In genomic region chr16:3282103-3282746, GRCh38 we compare ENCODE assay signal across 8 cellular contexts. TPM values are rescaled to one million over a fixed set of nuclear protein-coding genes. Genes with fewer than 3 reads are reported as not detected.
DNase-seq lines count a peak whose midpoint lies in the region; ATAC-seq and TF ChIP-seq lines count a peak whose summit lies in the region.

No MANE protein-coding gene starts in this region.

- H3K4me1 Mint-ChIP-seq in stimulated activated effector memory CD8-positive, alpha-beta T cell treated with anti-CD3 and anti-CD28 coated beads, Interleukin-12 subunit alpha, Interleukin-12 subunit beta, amount 100 ng/mL, for 72 hours = peaks cover 23% of the 10 kb centered on the region

- intact Hi-C loops in adrenal gland (cut with DNase I) = no loop called here

- H3K36me3 Mint-ChIP-seq in stimulated activated effector memory CD8-positive, alpha-beta T cell treated with anti-CD3 and anti-CD28 coated beads, Interleukin-12 subunit alpha, Interleukin-12 subunit beta, amount 100 ng/mL, for 72 hours = peaks cover 48% of the 10 kb centered on the region

- ATAC-seq in GM19023 (IDR thresholded peaks at IDR 0.05; ENCODE audit: unreplicated experiment) = peak; percentile 33
- ATAC-seq in HG03103 (IDR thresholded peaks at IDR 0.05; ENCODE audit: low read depth, unreplicated experiment) = peak; percentile 29
- peak; percentile 54 for ATAC-seq in stimulated activated effector memory CD8-positive, alpha-beta T cell treated with anti-CD3 and anti-CD28 coated beads, Interleukin-12 subunit alpha, Interleukin-12 subunit beta, amount 100 ng/mL, for 72 hours

- 10 to 22% (median 17%) methylated on average over 15 to 30 of the region's 30 CpGs for WGBS in adrenal gland, 4 donors

- H3K4me3 ChIP-seq in adrenal gland = peak overlapping the region; percentile 6 to 86 (median 82)

- peak overlapping the region; percentile 95 for H3K27ac Mint-ChIP-seq in stimulated activated effector memory CD8-positive, alpha-beta T cell treated with anti-CD3 and anti-CD28 coated beads, Interleukin-12 subunit alpha, Interleukin-12 subunit beta, amount 100 ng/mL, for 72 hours

- no peaks in the 10 kb centered on the region for H3K27me3 ChIP-seq in adrenal gland

- H3K4me3 Mint-ChIP-seq in stimulated activated effector memory CD8-positive, alpha-beta T cell treated with anti-CD3 and anti-CD28 coated beads, Interleukin-12 subunit alpha, Interleukin-12 subunit beta, amount 100 ng/mL, for 72 hours = peak overlapping the region; percentile 84

- peak overlapping the region; percentile 92 for H3K27ac ChIP-seq in C4-2B
- peak overlapping the region; percentile 90 to 99 (median 98) for H3K27ac ChIP-seq in adrenal gland

- peak; percentile 68 to 84 for DNase-seq in NCI-H526 (lab: John Stamatoyannopoulos, UW)
- DNase-seq in adrenal gland = no peak
- peak; percentile 78 for DNase-seq in iPS-NIHi11 (ENCODE audit: low spot score)
- DNase-seq in stimulated activated effector memory CD8-positive, alpha-beta T cell treated with anti-CD3 and anti-CD28 coated beads, Interleukin-12 subunit alpha, Interleukin-12 subunit beta, amount 100 ng/mL, for 72 hours (ENCODE audit: low spot score in 2 of 2) = no peak
- no peak for DNase-seq in AG08395 (ENCODE audit: low spot score)

- TF ChIP-seq CTCF in C4-2B (conservative IDR thresholded peaks at IDR 0.05) (no peak), adrenal gland (IDR thresholded peaks at IDR 0.05) (no peak)

- no peak for TF ChIP-seq POLR2A in adrenal gland (IDR thresholded peaks at IDR 0.05)

- no peaks in the 10 kb centered on the region for H3K9me3 ChIP-seq in adrenal gland (replicated peaks in 1 of 3)

- H3K9me3 Mint-ChIP-seq in stimulated activated effector memory CD8-positive, alpha-beta T cell treated with anti-CD3 and anti-CD28 coated beads, Interleukin-12 subunit alpha, Interleukin-12 subunit beta, amount 100 ng/mL, for 72 hours = no peaks in the 10 kb centered on the region

- peaks cover 11 to 22% of the 10 kb centered on the region in 2 donors for H3K4me1 ChIP-seq in adrenal gland (replicated peaks in 1 of 2)

- H3K36me3 ChIP-seq in adrenal gland (replicated peaks in 1 of 2) = peaks cover 0 to 16% of the 10 kb centered on the region in 2 donors

RNA-seq across cellular contexts. Expression of gene ZNF263, which starts 1.1 kb away (rescaled TPM):
- total RNA-seq in adrenal gland = 10 to 100 TPM; 22.5 to 84.0 (median 34.0) TPM
- polyA plus RNA-seq in adrenal gland = 10 to 100 TPM; 18.5 to 26.4 (median 21.8) TPM

RNA-seq across cellular contexts. Expression of gene TIGD7, which starts 23.0 kb away (rescaled TPM):
- total RNA-seq in adrenal gland = 1 to 10 TPM; 2.1 to 6.6 (median 4.1) TPM
- 1 to 10 TPM; 3.5 to 7.0 (median 4.6) TPM for polyA plus RNA-seq in adrenal gland

RNA-seq across cellular contexts. Expression of gene ZNF75A, which starts 23.1 kb away (rescaled TPM):
- 10 to 100 TPM in 7 of 8 donors, 1 to 10 TPM in 1; 7.9 to 30.3 (median 22.2) TPM for total RNA-seq in adrenal gland
- polyA plus RNA-seq in adrenal gland = 10 to 100 TPM; 24.9 to 42.0 (median 37.4) TPM

RNA-seq across cellular contexts. Expression of gene MEFV, which starts 25.8 kb away (rescaled TPM):
- total RNA-seq in adrenal gland = 1 to 10 TPM; 2.1 to 7.8 (median 4.3) TPM
- polyA plus RNA-seq in adrenal gland = under 1 TPM; 0.40 to 0.72 (median 0.71) TPM

RNA-seq across cellular contexts. Expression of gene ZNF200, which starts 47.3 kb away (rescaled TPM):
- 10 to 100 TPM in 2 of 8 donors, 1 to 10 TPM in 6; 4.4 to 15.4 (median 8.5) TPM for total RNA-seq in adrenal gland
- polyA plus RNA-seq in adrenal gland = 1 to 10 TPM; 5.4 to 7.8 (median 6.2) TPM

Comparison
In these comparisons a context has a peak if more than half of its experiments do, and no peak if none do; other contexts are left out.
1. DNase-seq: peak in NCI-H526 (2 of 2) and iPS-NIHi11 (single experiment); none in adrenal gland (0 of 7), stimulated activated effector memory CD8-positive, alpha-beta T cell treated with anti-CD3 and anti-CD28 coated beads, Interleukin-12 subunit alpha, Interleukin-12 subunit beta, amount 100 ng/mL, for 72 hours (0 of 2) and AG08395 (single experiment).
2. Peak in every context shown above with its lines, with median percentiles within 50 percentile points of each other: ATAC-seq.